ENCODE assay signal across 34 cellular contexts in genomic region chr3:196498297-196498696, GRCh38. TPM values are rescaled to one million over a fixed set of nuclear protein-coding genes. Genes with fewer than 3 reads are reported as not detected.
DNase-seq lines count a peak whose midpoint lies in the region; ATAC-seq lines count a peak whose summit lies in the region.
"Had no signal": no experiment of that assay in that cellular context is flagged by ENCODE, and none has a peak within 500 bp of the region (broad histone marks: within the 10 kb centered on the region; RNA-seq: fewer than 3 reads in every experiment).

No MANE protein-coding gene starts in this region.

- peaks cover 22% of the 10 kb centered on the region for H3K36me3 Mint-ChIP-seq in CD4-positive, CD25-positive, alpha-beta regulatory T cell
- H3K36me3 Mint-ChIP-seq in CD8-positive, alpha-beta memory T cell, result peaks cover 0 to 68% (median 8%) of the 10 kb centered on the region in 3 donors
- peaks cover 72% of the 10 kb centered on the region for H3K36me3 Mint-ChIP-seq in activated T-helper 17 cell treated with anti-CD3 and anti-CD28 coated beads, Interleukin-2, amount 50 U/mL, for 72 hours (ENCODE audit: low read depth)
- H3K36me3 Mint-ChIP-seq in naive thymus-derived CD8-positive, alpha-beta T cell, result peaks cover 0 to 49% (median 4%) of the 10 kb centered on the region in 3 donors
- H3K36me3 Mint-ChIP-seq in activated T-cell treated with anti-CD3 and anti-CD28 coated beads, Interleukin-2, amount 50 U/mL, for 24 hours (ENCODE audit: low read depth), result peaks cover 73% of the 10 kb centered on the region

- no peaks in the 10 kb centered on the region for H3K9me3 Mint-ChIP-seq in CD4-positive, CD25-positive, alpha-beta regulatory T cell
- H3K9me3 Mint-ChIP-seq in CD8-positive, alpha-beta memory T cell, result no peaks in the 10 kb centered on the region
- H3K9me3 Mint-ChIP-seq in activated T-helper 17 cell treated with anti-CD3 and anti-CD28 coated beads, Interleukin-2, amount 50 U/mL, for 72 hours, result no peaks in the 10 kb centered on the region
- H3K9me3 Mint-ChIP-seq in naive thymus-derived CD8-positive, alpha-beta T cell, result no peaks in the 10 kb centered on the region
- H3K9me3 Mint-ChIP-seq in activated T-cell treated with anti-CD3 and anti-CD28 coated beads, Interleukin-2, amount 50 U/mL, for 24 hours, result no peaks in the 10 kb centered on the region
- H3K9me3 Mint-ChIP-seq: activated T-helper 2 cell treated with anti-CD3 and anti-CD28 coated beads, Interferon-gamma antibody, Interleukin-2, Interleukin-4, amounts not matched to agents 10 μg/mL and 5 μg/mL and 100 μg/mL, durations not matched to agents 14 hours and 24 hours and 36 hours had no signal

- H3K36me3 ChIP-seq in CD4-positive, CD25-positive, alpha-beta regulatory T cell (ENCODE audit: control insufficient read depth, insufficient read depth, low read length), result peaks cover 21% of the 10 kb centered on the region
- H3K36me3 ChIP-seq in CD8-positive, alpha-beta memory T cell (ENCODE audit: insufficient read depth, low read length), result peaks cover 5% of the 10 kb centered on the region
- H3K36me3 ChIP-seq: colonic mucosa, ovary, vagina had no signal

- CTCF ChIA-PET in CD8-positive, alpha-beta memory T cell (lab: Charles Lee), result no interaction called here

- ATAC-seq in CD4-positive, CD25-positive, alpha-beta regulatory T cell (ENCODE audit: low read depth in 2 of 2), result no peak
- no peak for ATAC-seq in activated T-helper 17 cell treated with anti-CD3 and anti-CD28 coated beads, Interleukin-2, amount 50 U/mL, for 72 hours (replicated peaks)
- no peak for ATAC-seq in naive thymus-derived CD8-positive, alpha-beta T cell
- ATAC-seq in HG03354 (IDR thresholded peaks at IDR 0.05; ENCODE audit: poor library complexity, severe bottlenecking, unreplicated experiment), result no peak
- ATAC-seq: activated CD8-positive, alpha-beta T cell treated with anti-CD3 and anti-CD28 coated beads, Interleukin-2, amount 10 ng/mL, durations not matched to agents 7 days and 5 days; left cardiac atrium; PC-3 had no signal

- peak overlapping the region; percentile 11 to 97 (median 47) for H3K4me3 Mint-ChIP-seq in CD4-positive, CD25-positive, alpha-beta regulatory T cell
- peak overlapping the region in 5 of 7 donors; percentile 10 to 100 (median 47) for H3K4me3 Mint-ChIP-seq in CD8-positive, alpha-beta memory T cell
- peak overlapping the region; percentile 98 for H3K4me3 Mint-ChIP-seq in activated T-helper 17 cell treated with anti-CD3 and anti-CD28 coated beads, Interleukin-2, amount 50 U/mL, for 72 hours
- H3K4me3 Mint-ChIP-seq in naive thymus-derived CD8-positive, alpha-beta T cell, result peak overlapping the region in 6 of 10 donors; percentile 5 to 100 (median 32)
- H3K4me3 Mint-ChIP-seq in activated T-cell treated with anti-CD3 and anti-CD28 coated beads, Interleukin-2, amount 50 U/mL, for 24 hours, result no peak overlapping the region
- H3K4me3 Mint-ChIP-seq: activated CD8-positive, alpha-beta T cell treated with anti-CD3 and anti-CD28 coated beads, Interleukin-2, amount 10 ng/mL, durations not matched to agents 7 days and 5 days had no signal

- no peaks in the 10 kb centered on the region for H3K27me3 Mint-ChIP-seq in CD4-positive, CD25-positive, alpha-beta regulatory T cell
- no peaks in the 10 kb centered on the region for H3K27me3 Mint-ChIP-seq in CD8-positive, alpha-beta memory T cell
- no peaks in the 10 kb centered on the region for H3K27me3 Mint-ChIP-seq in activated T-helper 17 cell treated with anti-CD3 and anti-CD28 coated beads, Interleukin-2, amount 50 U/mL, for 72 hours
- H3K27me3 Mint-ChIP-seq in naive thymus-derived CD8-positive, alpha-beta T cell, result no peaks in the 10 kb centered on the region
- H3K27me3 Mint-ChIP-seq in activated T-cell treated with anti-CD3 and anti-CD28 coated beads, Interleukin-2, amount 50 U/mL, for 24 hours, result no peaks in the 10 kb centered on the region

- H3K27me3 ChIP-seq in CD4-positive, CD25-positive, alpha-beta regulatory T cell (ENCODE audit: control insufficient read depth, insufficient read depth, low read length), result no peaks in the 10 kb centered on the region
- no peaks in the 10 kb centered on the region for H3K27me3 ChIP-seq in CD8-positive, alpha-beta memory T cell (ENCODE audit: insufficient read depth, low read length, poor library complexity, severe bottlenecking)
- H3K27me3 ChIP-seq: colonic mucosa, ovary, thyroid gland, vagina had no signal

- H3K4me1 Mint-ChIP-seq in CD4-positive, CD25-positive, alpha-beta regulatory T cell, result peaks cover 43 to 63% (median 50%) of the 10 kb centered on the region in 4 donors
- peaks cover 53 to 75% (median 62%) of the 10 kb centered on the region in 3 donors for H3K4me1 Mint-ChIP-seq in CD8-positive, alpha-beta memory T cell
- peaks cover 24% of the 10 kb centered on the region for H3K4me1 Mint-ChIP-seq in activated T-helper 17 cell treated with anti-CD3 and anti-CD28 coated beads, Interleukin-2, amount 50 U/mL, for 72 hours
- H3K4me1 Mint-ChIP-seq in naive thymus-derived CD8-positive, alpha-beta T cell, result peaks cover 20 to 71% (median 60%) of the 10 kb centered on the region in 4 donors
- H3K4me1 Mint-ChIP-seq in activated T-cell treated with anti-CD3 and anti-CD28 coated beads, Interleukin-2, amount 50 U/mL, for 24 hours (ENCODE audit: low read depth), result peaks cover 45% of the 10 kb centered on the region

- peaks cover 43% of the 10 kb centered on the region for H3K4me1 ChIP-seq in CD4-positive, CD25-positive, alpha-beta regulatory T cell (ENCODE audit: control insufficient read depth, insufficient read depth, low read length, poor library complexity, severe bottlenecking)
- peaks cover 28% of the 10 kb centered on the region for H3K4me1 ChIP-seq in CD8-positive, alpha-beta memory T cell (ENCODE audit: insufficient read depth, low read length)

- no peak overlapping the region for H3K27ac ChIP-seq in CD4-positive, CD25-positive, alpha-beta regulatory T cell (ENCODE audit: insufficient read depth, low read length, poor library complexity, severe bottlenecking)
- H3K27ac ChIP-seq in CD8-positive, alpha-beta memory T cell (ENCODE audit: low read depth, low read length), result no peak overlapping the region
- H3K27ac ChIP-seq: colonic mucosa, ovary, thyroid gland, vagina, VCaP had no signal

- H3K9me3 ChIP-seq in CD4-positive, CD25-positive, alpha-beta regulatory T cell (ENCODE audit: control insufficient read depth in 2 of 2, low read length in 2 of 2), result no peaks in the 10 kb centered on the region
- no peaks in the 10 kb centered on the region for H3K9me3 ChIP-seq in CD8-positive, alpha-beta memory T cell (ENCODE audit: low read length)
- H3K9me3 ChIP-seq: colonic mucosa, ovary, thyroid gland, vagina had no signal

- DNase-seq in CD4-positive, CD25-positive, alpha-beta regulatory T cell, result no peak
- DNase-seq in CD8-positive, alpha-beta memory T cell, result no peak
- DNase-seq in naive thymus-derived CD8-positive, alpha-beta T cell, result no peak
- no peak for DNase-seq in activated T-cell treated with anti-CD3 and anti-CD28 coated beads, Interleukin-2, amount 50 U/mL, for 24 hours
- DNase-seq in NCI-H2227 (lab: John Stamatoyannopoulos, UW; ENCODE audit: unreplicated experiment), result no peak
- DNase-seq: activated CD4-positive, alpha-beta T cell treated with anti-CD3 and anti-CD28 coated beads for 4 hours; activated CD8-positive, alpha-beta T cell treated with anti-CD3 and anti-CD28 coated beads, Interleukin-2, amount 10 ng/mL, durations not matched to agents 7 days and 5 days; activated naive CD4-positive, alpha-beta T cell treated with anti-CD3 and anti-CD28 coated beads, Interleukin-2, amount 50 U/mL, for 16 hours; amygdala; colonic mucosa; COR-L47; effector CD4-positive, alpha-beta T cell; hippocampal formation; KBM-7; left cardiac atrium; MM.1S; NCI-H1105 treated with DMSO at 0.1 percent for 48 hours; NCI-H2029; NCI-H526; ovary; PC-3; retina; SHP77; stimulated activated CD4-positive, alpha-beta T cell treated with anti-CD3 and anti-CD28 coated beads, Interleukin-2, amount 100 ng/mL, for 24 hours; T1000; thyroid gland had no signal

- POLR2A ChIA-PET in CD8-positive, alpha-beta memory T cell (lab: Charles Lee), result no interaction called here
- POLR2A ChIA-PET in naive thymus-derived CD8-positive, alpha-beta T cell (lab: Charles Lee), result interaction anchor here (0.6 kb wide), 1 partner anchor 13 kb away, joined by 4 read pairs; no protein-coding TSS in a partner anchor

- peak overlapping the region; percentile 20 to 99 (median 80) for H3K27ac Mint-ChIP-seq in CD4-positive, CD25-positive, alpha-beta regulatory T cell
- peak overlapping the region in 1 of 8 donors; percentile 22 for H3K27ac Mint-ChIP-seq in CD8-positive, alpha-beta memory T cell
- H3K27ac Mint-ChIP-seq in activated T-helper 17 cell treated with anti-CD3 and anti-CD28 coated beads, Interleukin-2, amount 50 U/mL, for 72 hours, result no peak overlapping the region
- peak overlapping the region in 3 of 10 donors; percentile 29 to 64 (median 35) for H3K27ac Mint-ChIP-seq in naive thymus-derived CD8-positive, alpha-beta T cell
- no peak overlapping the region for H3K27ac Mint-ChIP-seq in activated T-cell treated with anti-CD3 and anti-CD28 coated beads, Interleukin-2, amount 50 U/mL, for 24 hours
- H3K27ac Mint-ChIP-seq: activated CD8-positive, alpha-beta T cell treated with anti-CD3 and anti-CD28 coated beads, Interleukin-2, amount 10 ng/mL, durations not matched to agents 7 days and 5 days had no signal

- no peak overlapping the region for H3K4me3 ChIP-seq in CD4-positive, CD25-positive, alpha-beta regulatory T cell (ENCODE audit: low read depth, low read length)
- no peak overlapping the region for H3K4me3 ChIP-seq in CD8-positive, alpha-beta memory T cell (ENCODE audit: low read length)
- H3K4me3 ChIP-seq: colonic mucosa, ovary, thyroid gland, vagina had no signal

RNA-seq across cellular contexts. Expression of gene RNF168, which starts 5.3 kb away (rescaled TPM):
- 29.5 TPM for total RNA-seq in CD4-positive, CD25-positive, alpha-beta regulatory T cell
- 10 to 100 TPM in 1 of 4 donors, 1 to 10 TPM in 3; 8.3 to 10.5 (median 8.6) TPM for polyA plus RNA-seq in CD4-positive, CD25-positive, alpha-beta regulatory T cell
- 10 to 100 TPM; 29.8 to 31.1 TPM for total RNA-seq in CD8-positive, alpha-beta memory T cell
- polyA plus RNA-seq in CD8-positive, alpha-beta memory T cell, result 12.9 TPM
- 10 to 100 TPM; 16.6 to 24.7 TPM for total RNA-seq in activated T-helper 17 cell treated with anti-CD3 and anti-CD28 coated beads, Interleukin-2, amount 50 U/mL, for 72 hours
- total RNA-seq in naive thymus-derived CD8-positive, alpha-beta T cell, result 10 to 100 TPM; 56.0 to 56.5 TPM
- 1 to 10 TPM; 7.7 to 9.2 (median 8.4) TPM for polyA plus RNA-seq in naive thymus-derived CD8-positive, alpha-beta T cell

RNA-seq across cellular contexts. Expression of gene SMCO1, which starts 16.8 kb away (rescaled TPM):
- not detected for total RNA-seq in CD4-positive, CD25-positive, alpha-beta regulatory T cell
- polyA plus RNA-seq in CD4-positive, CD25-positive, alpha-beta regulatory T cell, result not detected
- not detected for total RNA-seq in CD8-positive, alpha-beta memory T cell
- not detected for polyA plus RNA-seq in CD8-positive, alpha-beta memory T cell
- total RNA-seq in activated T-helper 17 cell treated with anti-CD3 and anti-CD28 coated beads, Interleukin-2, amount 50 U/mL, for 72 hours, result not detected
- total RNA-seq in naive thymus-derived CD8-positive, alpha-beta T cell, result not detected
- polyA plus RNA-seq in naive thymus-derived CD8-positive, alpha-beta T cell, result not detected
- total RNA-seq: activated T-helper 2 cell treated with anti-CD3 and anti-CD28 coated beads, Interferon-gamma antibody, Interleukin-2, Interleukin-4, amounts not matched to agents 10 μg/mL and 5 μg/mL and 100 μg/mL, durations not matched to agents 14 hours and 24 hours and 36 hours; colonic mucosa; lung microvascular endothelial cell; ovary; PC-3; thyroid gland; vagina had no signal
- polyA plus RNA-seq: BJ, neural cell, ovary had no signal

Comparison
In these comparisons a context has a peak if more than half of its experiments do, and no peak if none do; other contexts are left out.
1. H3K27ac Mint-ChIP-seq: peak in CD4-positive, CD25-positive, alpha-beta regulatory T cell (3 of 3); none in activated T-helper 17 cell treated with anti-CD3 and anti-CD28 coated beads, Interleukin-2, amount 50 U/mL, for 72 hours (single experiment) and activated T-cell treated with anti-CD3 and anti-CD28 coated beads, Interleukin-2, amount 50 U/mL, for 24 hours (single experiment).